Comparison of ENCODE assay signal across 24 cellular contexts in genomic region chr19:2853015-2853606, GRCh38. TPM values are rescaled to one million over a fixed set of nuclear protein-coding genes. Genes with fewer than 3 reads are reported as not detected.
"Had no signal": no experiment of that assay in that cellular context is flagged by ENCODE, and none has a peak within 500 bp of the region (broad histone marks: within the 10 kb centered on the region; RNA-seq: fewer than 3 reads in every experiment).

No MANE protein-coding gene starts in this region.

- H3K4me3 ChIP-seq: adrenal gland, ovary, prostate gland, right atrium auricular region, thyroid gland, upper lobe of right lung had no signal

- H3K27me3 ChIP-seq: adrenal gland, breast epithelium, foreskin keratinocyte, neutrophil, ovary, right atrium auricular region, thyroid gland, upper lobe of right lung had no signal

- H3K27ac ChIP-seq: adrenal gland, breast epithelium, foreskin keratinocyte, neutrophil, ovary, prostate gland, right atrium auricular region, thyroid gland, upper lobe of right lung, WERI-Rb-1 had no signal

- H3K4me1 ChIP-seq: adrenal gland, breast epithelium, foreskin keratinocyte, prostate gland, right atrium auricular region, thyroid gland, upper lobe of right lung had no signal

- H3K9me3 ChIP-seq: thyroid gland had no signal

- ATAC-seq: activated naive CD4-positive, alpha-beta T cell treated with anti-CD3 and anti-CD28 coated beads, Interleukin-2, amount 50 U/mL, for 72 hours; foreskin keratinocyte; left ventricle myocardium superior; stimulated activated naive CD8-positive, alpha-beta T cell treated with anti-CD3 and anti-CD28 coated beads, Interleukin-15, Interleukin-2, amounts not matched to agents 100 U/mL and 50 U/mL, for 24 hours; T-cell; upper lobe of right lung had no signal

- DNase-seq: activated CD4-positive, alpha-beta T cell treated with anti-CD3 and anti-CD28 coated beads for 1 hour; activated gamma-delta T cell treated with Interleukin-2 at 50 U/mL for 16 hours; activated T-cell treated with anti-CD3 and anti-CD28 coated beads, Interleukin-2, amount 50 U/mL, for 1 hour; adrenal gland; cortex of kidney; immature natural killer cell; kidney glomerular epithelial cell; left ventricle myocardium superior; ovary; stimulated activated CD4-positive, alpha-beta T cell treated with anti-CD3 and anti-CD28 coated beads, Interleukin-12 subunit alpha, Interleukin-12 subunit beta, amount 100 ng/mL, for 4 hours; stimulated activated CD4-positive, alpha-beta T cell treated with anti-CD3 and anti-CD28 coated beads, Interleukin-4, amount 100 ng/mL, for 4 hours; stimulated activated naive CD8-positive, alpha-beta T cell treated with anti-CD3 and anti-CD28 coated beads, Interleukin-15, Interleukin-2, amounts not matched to agents 100 U/mL and 50 U/mL, for 24 hours; substantia nigra; T-cell; thyroid gland; upper lobe of right lung; WERI-Rb-1 had no signal

RNA-seq across cellular contexts. Expression of gene ZNF556, which starts 14.0 kb away (rescaled TPM):
- total RNA-seq: astrocyte, foreskin keratinocyte, left ventricle myocardium superior, right atrium auricular region, T-cell, thyroid gland, upper lobe of right lung had no signal
- polyA plus RNA-seq: foreskin keratinocyte, immature natural killer cell had no signal

RNA-seq across cellular contexts. Expression of gene ZNF57, which starts 47.6 kb away (rescaled TPM):
- total RNA-seq: astrocyte had no signal
